24 cellular contexts compared by ENCODE assay signal in genomic region chr19:33366127-33366526, GRCh38.
"Had no signal": no experiment of that assay in that cellular context is flagged by ENCODE, and none has a peak within 500 bp of the region (broad histone marks: within the 10 kb centered on the region; RNA-seq: fewer than 3 reads in every experiment).

No MANE protein-coding gene starts in this region.

- H2AFZ ChIP-seq: neural progenitor cell, parathyroid adenoma had no signal

- DNase-seq: dermis blood vessel endothelial cell; effector memory CD8-positive, alpha-beta T cell; erythroblast; esophagus squamous epithelium; foreskin melanocyte; naive thymus-derived CD4-positive, alpha-beta T cell; right lobe of liver; stimulated activated CD4-positive, alpha-beta T cell treated with anti-CD3 and anti-CD28 coated beads, Interleukin-12 subunit alpha, Interleukin-12 subunit beta, amount 100 ng/mL, for 4 hours; stimulated activated CD4-positive, alpha-beta T cell treated with anti-CD3 and anti-CD28 coated beads, Interleukin-1b, Interleukin-23, amount 100 ng/mL, for 48 hours; stimulated activated CD4-positive, alpha-beta T cell treated with anti-CD3 and anti-CD28 coated beads, Interleukin-4, amount 100 ng/mL, for 24 hours; stimulated activated naive CD4-positive, alpha-beta T cell treated with Interleukin-2 at 50 U/mL for 16 hours; stomach; thyroid gland; upper lobe of left lung had no signal

- H3K79me2 ChIP-seq: parathyroid adenoma had no signal

- H3K4me1 ChIP-seq: neural progenitor cell, parathyroid adenoma, right lobe of liver, stomach, thyroid gland, upper lobe of left lung had no signal

- H3K36me3 ChIP-seq: esophagus squamous epithelium, neural progenitor cell, right lobe of liver, stomach, thyroid gland, upper lobe of left lung had no signal

- H3K4me2 ChIP-seq: neural progenitor cell, smooth muscle cell had no signal

- H3K9me3 ChIP-seq: esophagus squamous epithelium, right lobe of liver, stomach, thyroid gland, upper lobe of left lung had no signal

- H3K27me3 ChIP-seq: esophagus squamous epithelium, neural progenitor cell, right lobe of liver, thyroid gland, upper lobe of left lung had no signal

- H3K27ac ChIP-seq: coronary artery, esophagus squamous epithelium, neural progenitor cell, parathyroid adenoma, right lobe of liver, stomach, thyroid gland, upper lobe of left lung had no signal

- FAIRE-seq: endometrium, keratinocyte, urothelium cell line had no signal

- H3K4me3 ChIP-seq: coronary artery, esophagus squamous epithelium, lung, neural progenitor cell, right lobe of liver, smooth muscle cell, stomach, thyroid gland, upper lobe of left lung had no signal

- ATAC-seq: effector memory CD8-positive, alpha-beta T cell; left lobe of liver; naive thymus-derived CD4-positive, alpha-beta T cell; stimulated activated effector memory CD8-positive, alpha-beta T cell treated with anti-CD3 and anti-CD28 coated beads, Interleukin-12 subunit alpha, Interleukin-12 subunit beta, amount 100 ng/mL, for 72 hours had no signal
